In the genomic region with DNA sequence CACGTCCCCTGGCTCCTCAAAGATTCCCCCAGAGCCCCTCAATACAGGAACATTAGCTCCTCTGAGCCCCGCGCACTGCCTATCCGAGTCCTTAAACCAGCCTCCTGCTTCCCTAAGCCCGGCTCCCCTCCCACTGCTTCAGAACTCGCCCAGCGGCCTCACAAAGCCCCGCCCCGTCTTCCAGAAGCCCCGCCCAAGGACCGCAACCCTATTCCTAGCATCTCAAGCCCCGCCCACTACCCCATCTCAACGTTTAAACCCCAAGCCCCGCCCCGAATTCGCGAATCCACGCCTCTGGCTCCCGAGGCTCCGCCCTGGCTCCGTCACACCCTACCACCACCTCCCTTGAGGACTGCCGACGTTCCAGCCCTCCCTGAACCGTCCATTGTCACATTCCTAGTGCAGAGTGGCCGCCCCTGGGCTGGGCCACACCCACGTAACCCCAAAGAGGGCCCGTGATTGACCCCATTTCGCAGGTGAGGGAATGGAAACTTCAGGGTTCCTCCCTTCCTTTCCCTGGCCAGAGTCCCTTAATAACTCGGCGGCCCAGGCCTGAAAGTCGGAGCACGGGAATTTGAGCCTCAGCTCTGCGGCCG, we compare ENCODE assay signal across 1 cellular context.
A peak's percentile ranks its signal among the peaks of the same experiment; 100 is the strongest.
TF ChIP-seq lines count a peak whose summit lies in the region.

No MANE protein-coding gene starts in this region.

TF ChIP-seq in HepG2, 621 proteins besides CTCF, POLR2A, EP300 and RAD21 (continued from another document and continues in another):
- TF ChIP-seq, protein P1, sequence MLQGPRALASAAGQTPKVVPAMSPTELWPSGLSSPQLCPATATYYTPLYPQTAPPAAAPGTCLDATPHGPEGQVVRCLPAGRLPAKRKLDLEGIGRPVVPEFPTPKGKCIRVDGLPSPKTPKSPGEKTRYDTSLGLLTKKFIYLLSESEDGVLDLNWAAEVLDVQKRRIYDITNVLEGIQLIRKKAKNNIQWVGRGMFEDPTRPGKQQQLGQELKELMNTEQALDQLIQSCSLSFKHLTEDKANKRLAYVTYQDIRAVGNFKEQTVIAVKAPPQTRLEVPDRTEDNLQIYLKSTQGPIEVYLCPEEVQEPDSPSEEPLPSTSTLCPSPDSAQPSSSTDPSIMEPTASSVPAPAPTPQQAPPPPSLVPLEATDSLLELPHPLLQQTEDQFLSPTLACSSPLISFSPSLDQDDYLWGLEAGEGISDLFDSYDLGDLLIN (CRISPR knock-in tag; IDR thresholded peaks at IDR 0.05; ENCODE audit: borderline replicate concordance): no peak
- TF ChIP-seq, protein P2, sequence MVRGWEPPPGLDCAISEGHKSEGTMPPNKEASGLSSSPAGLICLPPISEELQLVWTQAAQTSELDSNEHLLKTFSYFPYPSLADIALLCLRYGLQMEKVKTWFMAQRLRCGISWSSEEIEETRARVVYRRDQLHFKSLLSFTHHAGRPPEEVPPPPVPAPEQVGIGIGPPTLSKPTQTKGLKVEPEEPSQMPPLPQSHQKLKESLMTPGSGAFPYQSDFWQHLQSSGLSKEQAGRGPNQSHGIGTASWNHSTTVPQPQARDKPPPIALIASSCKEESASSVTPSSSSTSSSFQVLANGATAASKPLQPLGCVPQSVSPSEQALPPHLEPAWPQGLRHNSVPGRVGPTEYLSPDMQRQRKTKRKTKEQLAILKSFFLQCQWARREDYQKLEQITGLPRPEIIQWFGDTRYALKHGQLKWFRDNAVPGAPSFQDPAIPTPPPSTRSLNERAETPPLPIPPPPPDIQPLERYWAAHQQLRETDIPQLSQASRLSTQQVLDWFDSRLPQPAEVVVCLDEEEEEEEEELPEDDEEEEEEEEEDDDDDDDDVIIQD (CRISPR knock-in tag; IDR thresholded peaks at IDR 0.05; ENCODE audit: low read depth): 0 out of 2 replicates have a peak, but pooled peaks have one; percentile 31
- TF ChIP-seq, protein P3, sequence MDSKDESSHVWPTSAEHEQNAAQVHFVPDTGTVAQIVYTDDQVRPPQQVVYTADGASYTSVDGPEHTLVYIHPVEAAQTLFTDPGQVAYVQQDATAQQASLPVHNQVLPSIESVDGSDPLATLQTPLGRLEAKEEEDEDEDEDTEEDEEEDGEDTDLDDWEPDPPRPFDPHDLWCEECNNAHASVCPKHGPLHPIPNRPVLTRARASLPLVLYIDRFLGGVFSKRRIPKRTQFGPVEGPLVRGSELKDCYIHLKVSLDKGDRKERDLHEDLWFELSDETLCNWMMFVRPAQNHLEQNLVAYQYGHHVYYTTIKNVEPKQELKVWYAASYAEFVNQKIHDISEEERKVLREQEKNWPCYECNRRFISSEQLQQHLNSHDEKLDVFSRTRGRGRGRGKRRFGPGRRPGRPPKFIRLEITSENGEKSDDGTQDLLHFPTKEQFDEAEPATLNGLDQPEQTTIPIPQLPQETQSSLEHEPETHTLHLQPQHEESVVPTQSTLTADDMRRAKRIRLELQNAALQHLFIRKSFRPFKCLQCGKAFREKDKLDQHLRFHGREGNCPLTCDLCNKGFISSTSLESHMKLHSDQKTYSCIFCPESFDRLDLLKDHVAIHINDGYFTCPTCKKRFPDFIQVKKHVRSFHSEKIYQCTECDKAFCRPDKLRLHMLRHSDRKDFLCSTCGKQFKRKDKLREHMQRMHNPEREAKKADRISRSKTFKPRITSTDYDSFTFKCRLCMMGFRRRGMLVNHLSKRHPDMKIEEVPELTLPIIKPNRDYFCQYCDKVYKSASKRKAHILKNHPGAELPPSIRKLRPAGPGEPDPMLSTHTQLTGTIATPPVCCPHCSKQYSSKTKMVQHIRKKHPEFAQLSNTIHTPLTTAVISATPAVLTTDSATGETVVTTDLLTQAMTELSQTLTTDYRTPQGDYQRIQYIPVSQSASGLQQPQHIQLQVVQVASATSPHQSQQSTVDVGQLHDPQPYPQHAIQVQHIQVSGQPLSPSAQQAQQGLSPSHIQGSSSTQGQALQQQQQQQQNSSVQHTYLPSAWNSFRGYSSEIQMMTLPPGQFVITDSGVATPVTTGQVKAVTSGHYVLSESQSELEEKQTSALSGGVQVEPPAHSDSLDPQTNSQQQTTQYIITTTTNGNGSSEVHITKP (CRISPR knock-in tag; IDR thresholded peaks at IDR 0.05; ENCODE audit: low read depth): no peak
- TF ChIP-seq NFKB2 (CRISPR knock-in tag; IDR thresholded peaks at IDR 0.05; ENCODE audit: borderline replicate concordance): no peak
- no peak for TF ChIP-seq ZNF530 (CRISPR knock-in tag; IDR thresholded peaks at IDR 0.05; ENCODE audit: low read depth)
- no peak for TF ChIP-seq HOXA7 (CRISPR knock-in tag; IDR thresholded peaks at IDR 0.05)
- no peak for TF ChIP-seq ATRX (CRISPR knock-in tag; IDR thresholded peaks at IDR 0.05; ENCODE audit: borderline replicate concordance)
- TF ChIP-seq RXRB (CRISPR knock-in tag; IDR thresholded peaks at IDR 0.05; ENCODE audit: borderline replicate concordance): peak; percentile 29; the same call in 1 of the 2 replicates
- TF ChIP-seq SRSF4 (IDR thresholded peaks at IDR 0.05; ENCODE audit: low read depth, low read length, poor library complexity, severe bottlenecking): no peak
- no peak for TF ChIP-seq GPN1 (CRISPR knock-in tag; IDR thresholded peaks at IDR 0.05; ENCODE audit: borderline replicate concordance)
- TF ChIP-seq ZNF383 (CRISPR knock-in tag; IDR thresholded peaks at IDR 0.05; ENCODE audit: borderline replicate concordance): 0 out of 2 replicates have a peak, but pooled peaks have one; percentile 33
- TF ChIP-seq, protein P4, sequence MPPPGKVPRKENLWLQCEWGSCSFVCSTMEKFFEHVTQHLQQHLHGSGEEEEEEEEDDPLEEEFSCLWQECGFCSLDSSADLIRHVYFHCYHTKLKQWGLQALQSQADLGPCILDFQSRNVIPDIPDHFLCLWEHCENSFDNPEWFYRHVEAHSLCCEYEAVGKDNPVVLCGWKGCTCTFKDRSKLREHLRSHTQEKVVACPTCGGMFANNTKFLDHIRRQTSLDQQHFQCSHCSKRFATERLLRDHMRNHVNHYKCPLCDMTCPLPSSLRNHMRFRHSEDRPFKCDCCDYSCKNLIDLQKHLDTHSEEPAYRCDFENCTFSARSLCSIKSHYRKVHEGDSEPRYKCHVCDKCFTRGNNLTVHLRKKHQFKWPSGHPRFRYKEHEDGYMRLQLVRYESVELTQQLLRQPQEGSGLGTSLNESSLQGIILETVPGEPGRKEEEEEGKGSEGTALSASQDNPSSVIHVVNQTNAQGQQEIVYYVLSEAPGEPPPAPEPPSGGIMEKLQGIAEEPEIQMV (CRISPR knock-in tag; IDR thresholded peaks at IDR 0.05; ENCODE audit: low read depth): 0 out of 2 replicates have a peak, but pooled peaks have one; percentile 24
- TF ChIP-seq, protein P5, sequence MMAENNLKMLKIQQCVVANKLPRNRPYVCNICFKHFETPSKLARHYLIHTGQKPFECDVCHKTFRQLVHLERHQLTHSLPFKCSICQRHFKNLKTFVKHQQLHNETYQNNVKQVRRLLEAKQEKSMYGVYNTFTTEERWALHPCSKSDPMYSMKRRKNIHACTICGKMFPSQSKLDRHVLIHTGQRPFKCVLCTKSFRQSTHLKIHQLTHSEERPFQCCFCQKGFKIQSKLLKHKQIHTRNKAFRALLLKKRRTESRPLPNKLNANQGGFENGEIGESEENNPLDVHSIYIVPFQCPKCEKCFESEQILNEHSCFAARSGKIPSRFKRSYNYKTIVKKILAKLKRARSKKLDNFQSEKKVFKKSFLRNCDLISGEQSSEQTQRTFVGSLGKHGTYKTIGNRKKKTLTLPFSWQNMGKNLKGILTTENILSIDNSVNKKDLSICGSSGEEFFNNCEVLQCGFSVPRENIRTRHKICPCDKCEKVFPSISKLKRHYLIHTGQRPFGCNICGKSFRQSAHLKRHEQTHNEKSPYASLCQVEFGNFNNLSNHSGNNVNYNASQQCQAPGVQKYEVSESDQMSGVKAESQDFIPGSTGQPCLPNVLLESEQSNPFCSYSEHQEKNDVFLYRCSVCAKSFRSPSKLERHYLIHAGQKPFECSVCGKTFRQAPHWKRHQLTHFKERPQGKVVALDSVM (CRISPR knock-in tag; IDR thresholded peaks at IDR 0.05): no peak
- TF ChIP-seq RFX1 (IDR thresholded peaks at IDR 0.05): no peak
- TF ChIP-seq, protein P6, sequence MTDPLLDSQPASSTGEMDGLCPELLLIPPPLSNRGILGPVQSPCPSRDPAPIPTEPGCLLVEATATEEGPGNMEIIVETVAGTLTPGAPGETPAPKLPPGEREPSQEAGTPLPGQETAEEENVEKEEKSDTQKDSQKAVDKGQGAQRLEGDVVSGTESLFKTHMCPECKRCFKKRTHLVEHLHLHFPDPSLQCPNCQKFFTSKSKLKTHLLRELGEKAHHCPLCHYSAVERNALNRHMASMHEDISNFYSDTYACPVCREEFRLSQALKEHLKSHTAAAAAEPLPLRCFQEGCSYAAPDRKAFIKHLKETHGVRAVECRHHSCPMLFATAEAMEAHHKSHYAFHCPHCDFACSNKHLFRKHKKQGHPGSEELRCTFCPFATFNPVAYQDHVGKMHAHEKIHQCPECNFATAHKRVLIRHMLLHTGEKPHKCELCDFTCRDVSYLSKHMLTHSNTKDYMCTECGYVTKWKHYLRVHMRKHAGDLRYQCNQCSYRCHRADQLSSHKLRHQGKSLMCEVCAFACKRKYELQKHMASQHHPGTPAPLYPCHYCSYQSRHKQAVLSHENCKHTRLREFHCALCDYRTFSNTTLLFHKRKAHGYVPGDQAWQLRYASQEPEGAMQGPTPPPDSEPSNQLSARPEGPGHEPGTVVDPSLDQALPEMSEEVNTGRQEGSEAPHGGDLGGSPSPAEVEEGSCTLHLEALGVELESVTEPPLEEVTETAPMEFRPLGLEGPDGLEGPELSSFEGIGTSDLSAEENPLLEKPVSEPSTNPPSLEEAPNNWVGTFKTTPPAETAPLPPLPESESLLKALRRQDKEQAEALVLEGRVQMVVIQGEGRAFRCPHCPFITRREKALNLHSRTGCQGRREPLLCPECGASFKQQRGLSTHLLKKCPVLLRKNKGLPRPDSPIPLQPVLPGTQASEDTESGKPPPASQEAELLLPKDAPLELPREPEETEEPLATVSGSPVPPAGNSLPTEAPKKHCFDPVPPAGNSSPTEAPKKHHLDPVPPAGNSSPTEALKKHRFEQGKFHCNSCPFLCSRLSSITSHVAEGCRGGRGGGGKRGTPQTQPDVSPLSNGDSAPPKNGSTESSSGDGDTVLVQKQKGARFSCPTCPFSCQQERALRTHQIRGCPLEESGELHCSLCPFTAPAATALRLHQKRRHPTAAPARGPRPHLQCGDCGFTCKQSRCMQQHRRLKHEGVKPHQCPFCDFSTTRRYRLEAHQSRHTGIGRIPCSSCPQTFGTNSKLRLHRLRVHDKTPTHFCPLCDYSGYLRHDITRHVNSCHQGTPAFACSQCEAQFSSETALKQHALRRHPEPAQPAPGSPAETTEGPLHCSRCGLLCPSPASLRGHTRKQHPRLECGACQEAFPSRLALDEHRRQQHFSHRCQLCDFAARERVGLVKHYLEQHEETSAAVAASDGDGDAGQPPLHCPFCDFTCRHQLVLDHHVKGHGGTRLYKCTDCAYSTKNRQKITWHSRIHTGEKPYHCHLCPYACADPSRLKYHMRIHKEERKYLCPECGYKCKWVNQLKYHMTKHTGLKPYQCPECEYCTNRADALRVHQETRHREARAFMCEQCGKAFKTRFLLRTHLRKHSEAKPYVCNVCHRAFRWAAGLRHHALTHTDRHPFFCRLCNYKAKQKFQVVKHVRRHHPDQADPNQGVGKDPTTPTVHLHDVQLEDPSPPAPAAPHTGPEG (CRISPR knock-in tag; IDR thresholded peaks at IDR 0.05): no peak
- 0 out of 2 replicates have a peak, but pooled peaks have one; percentile 3 for TF ChIP-seq KDM2A (CRISPR knock-in tag; IDR thresholded peaks at IDR 0.05; ENCODE audit: borderline replicate concordance, low read depth)
- 0 out of 2 replicates have a peak, but pooled peaks have one; percentile 30 for TF ChIP-seq RARG (CRISPR knock-in tag; IDR thresholded peaks at IDR 0.05; ENCODE audit: low read depth)
- no peak for TF ChIP-seq SKI (IDR thresholded peaks at IDR 0.05; ENCODE audit: partially characterized antibody)
- TF ChIP-seq PAF1 (CRISPR knock-in tag; IDR thresholded peaks at IDR 0.05): no peak
- 0 out of 2 replicates have a peak, but pooled peaks have one; percentile 2 for TF ChIP-seq CHD2 (IDR thresholded peaks at IDR 0.05; ENCODE audit: low read depth, low read length)
- no peak for TF ChIP-seq MZF1 (CRISPR knock-in tag; IDR thresholded peaks at IDR 0.05; ENCODE audit: borderline replicate concordance)
- TF ChIP-seq RAD51 (IDR thresholded peaks at IDR 0.05; ENCODE audit: borderline replicate concordance): no peak
- TF ChIP-seq KDM1A (CRISPR knock-in tag; IDR thresholded peaks at IDR 0.05): no peak; the same call in 1 of the 2 replicates
- TF ChIP-seq, protein P7, sequence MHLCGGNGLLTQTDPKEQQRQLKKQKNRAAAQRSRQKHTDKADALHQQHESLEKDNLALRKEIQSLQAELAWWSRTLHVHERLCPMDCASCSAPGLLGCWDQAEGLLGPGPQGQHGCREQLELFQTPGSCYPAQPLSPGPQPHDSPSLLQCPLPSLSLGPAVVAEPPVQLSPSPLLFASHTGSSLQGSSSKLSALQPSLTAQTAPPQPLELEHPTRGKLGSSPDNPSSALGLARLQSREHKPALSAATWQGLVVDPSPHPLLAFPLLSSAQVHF (CRISPR knock-in tag; IDR thresholded peaks at IDR 0.05): no peak
- no peak for TF ChIP-seq HMGA1 (CRISPR knock-in tag; conservative IDR thresholded peaks at IDR 0.05)
- peak; percentile 41; the same call in 1 of the 2 replicates for TF ChIP-seq PAWR (CRISPR knock-in tag; IDR thresholded peaks at IDR 0.05; ENCODE audit: borderline replicate concordance)
- no peak for TF ChIP-seq ZNF33A (CRISPR knock-in tag; IDR thresholded peaks at IDR 0.05; ENCODE audit: borderline replicate concordance)
- TF ChIP-seq, protein P8, sequence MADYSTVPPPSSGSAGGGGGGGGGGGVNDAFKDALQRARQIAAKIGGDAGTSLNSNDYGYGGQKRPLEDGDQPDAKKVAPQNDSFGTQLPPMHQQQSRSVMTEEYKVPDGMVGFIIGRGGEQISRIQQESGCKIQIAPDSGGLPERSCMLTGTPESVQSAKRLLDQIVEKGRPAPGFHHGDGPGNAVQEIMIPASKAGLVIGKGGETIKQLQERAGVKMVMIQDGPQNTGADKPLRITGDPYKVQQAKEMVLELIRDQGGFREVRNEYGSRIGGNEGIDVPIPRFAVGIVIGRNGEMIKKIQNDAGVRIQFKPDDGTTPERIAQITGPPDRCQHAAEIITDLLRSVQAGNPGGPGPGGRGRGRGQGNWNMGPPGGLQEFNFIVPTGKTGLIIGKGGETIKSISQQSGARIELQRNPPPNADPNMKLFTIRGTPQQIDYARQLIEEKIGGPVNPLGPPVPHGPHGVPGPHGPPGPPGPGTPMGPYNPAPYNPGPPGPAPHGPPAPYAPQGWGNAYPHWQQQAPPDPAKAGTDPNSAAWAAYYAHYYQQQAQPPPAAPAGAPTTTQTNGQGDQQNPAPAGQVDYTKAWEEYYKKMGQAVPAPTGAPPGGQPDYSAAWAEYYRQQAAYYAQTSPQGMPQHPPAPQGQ (CRISPR knock-in tag; IDR thresholded peaks at IDR 0.05; ENCODE audit: borderline replicate concordance): no peak
- TF ChIP-seq, protein P9, sequence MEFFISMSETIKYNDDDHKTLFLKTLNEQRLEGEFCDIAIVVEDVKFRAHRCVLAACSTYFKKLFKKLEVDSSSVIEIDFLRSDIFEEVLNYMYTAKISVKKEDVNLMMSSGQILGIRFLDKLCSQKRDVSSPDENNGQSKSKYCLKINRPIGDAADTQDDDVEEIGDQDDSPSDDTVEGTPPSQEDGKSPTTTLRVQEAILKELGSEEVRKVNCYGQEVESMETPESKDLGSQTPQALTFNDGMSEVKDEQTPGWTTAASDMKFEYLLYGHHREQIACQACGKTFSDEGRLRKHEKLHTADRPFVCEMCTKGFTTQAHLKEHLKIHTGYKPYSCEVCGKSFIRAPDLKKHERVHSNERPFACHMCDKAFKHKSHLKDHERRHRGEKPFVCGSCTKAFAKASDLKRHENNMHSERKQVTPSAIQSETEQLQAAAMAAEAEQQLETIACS (CRISPR knock-in tag; IDR thresholded peaks at IDR 0.05): no peak
- no peak for TF ChIP-seq DPF2 (CRISPR knock-in tag; IDR thresholded peaks at IDR 0.05; ENCODE audit: borderline replicate concordance, low read depth)
- no peak for TF ChIP-seq ZNF484 (CRISPR knock-in tag; IDR thresholded peaks at IDR 0.05; ENCODE audit: borderline replicate concordance, low read depth)
- no peak for TF ChIP-seq GATAD1 (CRISPR knock-in tag; IDR thresholded peaks at IDR 0.05)
- no peak for TF ChIP-seq ZFP36L1 (CRISPR knock-in tag; IDR thresholded peaks at IDR 0.05)
